19 cellular contexts compared by ENCODE assay signal in the genomic region with DNA sequence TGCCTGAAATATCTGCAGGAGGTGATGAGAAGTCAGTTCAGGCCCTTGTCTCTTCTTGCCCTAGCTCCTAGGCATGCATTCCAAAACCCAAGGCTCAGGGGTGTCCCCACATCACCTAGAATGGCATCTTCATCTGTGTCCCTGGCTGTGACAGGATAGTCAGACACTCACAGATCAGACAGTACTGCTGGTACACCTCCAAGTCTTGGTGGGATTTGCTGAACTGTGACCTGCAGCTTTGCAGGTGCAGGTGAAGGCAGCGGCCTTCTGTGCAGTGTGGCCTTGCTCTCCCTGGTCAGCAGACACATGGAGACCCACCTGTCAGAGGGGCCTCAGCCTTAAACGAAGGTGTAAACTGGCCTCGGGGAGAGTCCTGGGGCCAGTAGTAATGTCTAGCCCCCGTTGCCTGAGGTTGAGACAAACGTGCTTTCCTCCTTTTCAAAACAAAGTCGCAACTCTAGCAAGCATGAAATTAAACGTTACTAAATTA. TPM values are rescaled to one million over a fixed set of nuclear protein-coding genes. Genes with fewer than 3 reads are reported as not detected.
DNase-seq lines count a peak whose midpoint lies in the region; ATAC-seq and TF ChIP-seq lines count a peak whose summit lies in the region.
"Had no signal": no experiment of that assay in that cellular context is flagged by ENCODE, and none has a peak within 500 bp of the region (broad histone marks: within the 10 kb centered on the region; RNA-seq: fewer than 3 reads in every experiment).

No MANE protein-coding gene starts in this region.

- no peak overlapping the region for H2BK5ac ChIP-seq in mesenchymal stem cell (ENCODE audit: low read depth, low read length, poor library complexity, severe bottlenecking)

- in situ Hi-C loops in KBM-7 (cut with MboI; ENCODE audit: low pct_unique_long_range_greater_than_20kb, low sequenced_read_pairs): no loop called here

- H3K27me3 ChIP-seq in mesenchymal stem cell (ENCODE audit: control insufficient read depth in 1 of 2, insufficient read depth in 1 of 2, low read length in 2 of 2): no peaks in the 10 kb centered on the region

- H4K91ac ChIP-seq in mesenchymal stem cell (ENCODE audit: low read length): peak overlapping the region; percentile 34

- H2BK15ac ChIP-seq in mesenchymal stem cell (ENCODE audit: low read depth, poor library complexity, severe bottlenecking): no peak overlapping the region

- H3K27ac ChIP-seq in mesenchymal stem cell (ENCODE audit: low read length, poor library complexity, severe bottlenecking): no peak overlapping the region

- H2BK12ac ChIP-seq in mesenchymal stem cell (ENCODE audit: low read length in 2 of 2): peak overlapping the region; percentile 3 to 12

- H2AK5ac ChIP-seq in mesenchymal stem cell (ENCODE audit: low read length, severe bottlenecking): peak overlapping the region; percentile 71

- H3K4me3 ChIP-seq in mesenchymal stem cell (ENCODE audit: insufficient read depth in 1 of 2, low read depth in 1 of 2, low read length in 2 of 2): no peak overlapping the region
- H3K4me3 ChIP-seq: A549 had no signal

- no peak overlapping the region for H4K8ac ChIP-seq in mesenchymal stem cell (ENCODE audit: low read length)

- H3K23ac ChIP-seq in mesenchymal stem cell (ENCODE audit: low read length in 2 of 2): no peak overlapping the region

- peaks cover 2 to 28% of the 10 kb centered on the region in 2 donors for H3K36me3 Mint-ChIP-seq in activated naive CD4-positive, alpha-beta T cell treated with anti-CD3 and anti-CD28 coated beads, Interleukin-2, amount 50 U/mL, for 72 hours
- H3K36me3 Mint-ChIP-seq in T-helper 17 cell (ENCODE audit: low read depth) (peaks cover 5% of the 10 kb centered on the region), type B pancreatic cell (no peaks in the 10 kb centered on the region)

- no peak overlapping the region for H3K4me3 Mint-ChIP-seq in T-helper 17 cell
- no peak overlapping the region for H3K4me3 Mint-ChIP-seq in type B pancreatic cell

- peaks cover 38% of the 10 kb centered on the region for H3K4me1 ChIP-seq in mesenchymal stem cell (ENCODE audit: control insufficient read depth, insufficient read depth, low read depth, low read length)

- H3K79me1 ChIP-seq in mesenchymal stem cell (replicated peaks; ENCODE audit: low read length, poor library complexity, severe bottlenecking): peaks cover 23% of the 10 kb centered on the region

- H3K27me3 Mint-ChIP-seq in T-helper 17 cell: no peaks in the 10 kb centered on the region
- H3K27me3 Mint-ChIP-seq in type B pancreatic cell: no peaks in the 10 kb centered on the region

- DNase-seq in activated naive CD4-positive, alpha-beta T cell treated with anti-CD3 and anti-CD28 coated beads, Interleukin-2, amount 50 U/mL, for 72 hours (ENCODE audit: low spot score in 2 of 2): no peak
- no peak for DNase-seq in activated naive CD4-positive, alpha-beta T cell treated with anti-CD3 and anti-CD28 coated beads, Interleukin-2, amount 50 U/mL, for 16 hours
- DNase-seq in T-helper 17 cell (no peak), mesenchymal stem cell (no peak), type B pancreatic cell (ENCODE audit: extremely low spot score, unreplicated experiment) (no peak), KBM-7 (no peak)
- DNase-seq: activated CD4-positive, CD25-positive, alpha-beta regulatory T cell treated with anti-CD3 and anti-CD28 coated beads, Interleukin-2, amount 50 U/mL, for 72 hours; activated T-cell treated with anti-CD3 and anti-CD28 coated beads, Interleukin-2, amount 50 U/mL, for 48 hours; amniotic stem cell; cortex of kidney; MV-4-11; nephron progenitor cell; stimulated activated CD4-positive, alpha-beta T cell treated with anti-CD3 and anti-CD28 coated beads, Interleukin-4, amount 100 ng/mL, for 4 hours; stimulated activated naive CD4-positive, alpha-beta T cell treated with Interleukin-2 at 50 U/mL for 16 hours; SW 1271 had no signal

- no peak for ATAC-seq in activated naive CD4-positive, alpha-beta T cell treated with anti-CD3 and anti-CD28 coated beads, Interleukin-2, amount 50 U/mL, for 72 hours
- ATAC-seq in T-helper 17 cell (no peak), HG02759 (IDR thresholded peaks at IDR 0.05; ENCODE audit: unreplicated experiment) (no peak), HG03457 (IDR thresholded peaks at IDR 0.05; ENCODE audit: unreplicated experiment) (no peak)
- ATAC-seq: sciatic nerve had no signal

- no peaks in the 10 kb centered on the region for H3K9me3 Mint-ChIP-seq in activated naive CD4-positive, alpha-beta T cell treated with anti-CD3 and anti-CD28 coated beads, Interleukin-2, amount 50 U/mL, for 72 hours
- H3K9me3 Mint-ChIP-seq in type B pancreatic cell: no peaks in the 10 kb centered on the region
- H3K9me3 Mint-ChIP-seq: nephron progenitor cell had no signal

- H2AFZ ChIP-seq in mesenchymal stem cell (ENCODE audit: low read depth, low read length): no peak overlapping the region

- H3K4ac ChIP-seq in mesenchymal stem cell (ENCODE audit: low read depth in 1 of 2, low read length in 2 of 2): no peak overlapping the region

- no peak for TF ChIP-seq CTCF in type B pancreatic cell (conservative IDR thresholded peaks at IDR 0.05)

- no peak overlapping the region for H2BK120ac ChIP-seq in mesenchymal stem cell (ENCODE audit: low read depth, low read length)

- H3K14ac ChIP-seq in mesenchymal stem cell (ENCODE audit: low read length in 2 of 2): no peak overlapping the region

- no peak overlapping the region for H3K18ac ChIP-seq in mesenchymal stem cell (ENCODE audit: low read depth in 1 of 2, low read length in 2 of 2)

- H3K4me2 ChIP-seq in mesenchymal stem cell (ENCODE audit: low read length, poor library complexity, severe bottlenecking): no peak overlapping the region

- no peaks in the 10 kb centered on the region for H3K9me3 ChIP-seq in T-helper 17 cell (ENCODE audit: control insufficient read depth, low read length, poor library complexity, severe bottlenecking)
- H3K9me3 ChIP-seq in mesenchymal stem cell (ENCODE audit: control insufficient read depth, low read length): no peaks in the 10 kb centered on the region
- H3K9me3 ChIP-seq: A549 had no signal

- H3K27ac Mint-ChIP-seq in activated naive CD4-positive, alpha-beta T cell treated with anti-CD3 and anti-CD28 coated beads, Interleukin-2, amount 50 U/mL, for 72 hours: peak overlapping the region; percentile 0 to 1
- H3K27ac Mint-ChIP-seq in T-helper 17 cell: peak overlapping the region; percentile 89
- peak overlapping the region; percentile 93 for H3K27ac Mint-ChIP-seq in type B pancreatic cell

- peaks cover 3 to 16% of the 10 kb centered on the region in 2 experiments for H3K36me3 ChIP-seq in mesenchymal stem cell (ENCODE audit: control insufficient read depth in 1 of 2, insufficient read depth in 2 of 2, low read depth in 1 of 2, low read length in 2 of 2)

- no peak overlapping the region for H3K9ac ChIP-seq in mesenchymal stem cell (ENCODE audit: low read length)

- 90% methylated on average over 7 of the region's 7 CpGs for WGBS in mesenchymal stem cell

- H3K4me1 Mint-ChIP-seq in T-helper 17 cell: peaks cover 40% of the 10 kb centered on the region
- H3K4me1 Mint-ChIP-seq in type B pancreatic cell (ENCODE audit: unreplicated experiment): peaks cover 55% of the 10 kb centered on the region

RNA-seq across cellular contexts. Expression of gene MBP, which starts 42.7 kb away (rescaled TPM):
- total RNA-seq in activated naive CD4-positive, alpha-beta T cell treated with anti-CD3 and anti-CD28 coated beads, Interleukin-2, amount 50 U/mL, for 72 hours: 10 to 100 TPM; 52.2 to 60.0 TPM
- total RNA-seq in T-helper 17 cell: 100 to 1,000 TPM in 1 of 2 donors, 10 to 100 TPM in 1; 97.7 to 127 TPM
- 7.6 TPM for polyA plus RNA-seq in mesenchymal stem cell (2013, experiment 1 of 2)
- polyA plus RNA-seq in mesenchymal stem cell (2013, experiment 2 of 2): 8.8 TPM
- 14.5 and 34.0 TPM in 2 replicates for total RNA-seq in type B pancreatic cell (ENCODE audit: low replicate concordance)

Comparison
In these comparisons a context has a peak if more than half of its experiments do, and no peak if none do; other contexts are left out.
1. H3K27ac Mint-ChIP-seq: peak in every context shown above with its lines; median percentile 93 in type B pancreatic cell; 89 in T-helper 17 cell; 0 in activated naive CD4-positive, alpha-beta T cell treated with anti-CD3 and anti-CD28 coated beads, Interleukin-2, amount 50 U/mL, for 72 hours.